In the genomic region with DNA sequence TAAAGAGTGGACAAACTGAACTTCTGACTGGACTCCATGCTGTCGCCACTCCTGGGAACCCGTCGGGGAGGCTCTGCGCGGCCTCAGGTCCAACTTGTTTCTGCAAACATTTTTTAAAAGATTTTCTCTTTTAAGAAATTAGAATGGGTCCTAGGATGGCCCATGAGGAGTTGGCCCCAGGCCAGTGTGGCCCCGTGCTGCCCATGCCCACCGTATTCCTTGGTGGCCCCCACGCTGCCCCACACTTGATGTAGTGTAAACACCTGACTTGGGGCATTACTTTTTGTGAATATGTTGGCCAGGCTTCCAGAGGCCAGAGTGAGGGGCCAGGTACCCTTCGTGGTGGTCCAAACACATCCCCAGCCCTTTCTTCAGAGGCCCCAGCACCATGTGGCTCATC, we compare ENCODE assay signal across 1 cellular context.
TF ChIP-seq lines count a peak whose summit lies in the region.

No MANE protein-coding gene starts in this region.

TF ChIP-seq in H1, 55 proteins besides CTCF, POLR2A, EP300 and RAD21:
- no peak for TF ChIP-seq POLR2AphosphoS5 (IDR thresholded peaks at IDR 0.05; ENCODE audit: low read depth, low read length)
- no peak for TF ChIP-seq TAF1 (IDR thresholded peaks at IDR 0.05; ENCODE audit: low read depth, low read length)
- no peak for TF ChIP-seq CEBPB (IDR thresholded peaks at IDR 0.05; ENCODE audit: low read depth, low read length)
- TF ChIP-seq SUZ12 (IDR thresholded peaks at IDR 0.05; ENCODE audit: low read length), result no peak
- no peak for TF ChIP-seq CHD1 (IDR thresholded peaks at IDR 0.05; ENCODE audit: low read depth, low read length)
- TF ChIP-seq ZNF274 (IDR thresholded peaks at IDR 0.05; ENCODE audit: borderline replicate concordance, extremely low read depth, low read length), result no peak
- no peak for TF ChIP-seq RFX5 (IDR thresholded peaks at IDR 0.05; ENCODE audit: borderline replicate concordance, low read depth, low read length)
- TF ChIP-seq, protein P1, sequence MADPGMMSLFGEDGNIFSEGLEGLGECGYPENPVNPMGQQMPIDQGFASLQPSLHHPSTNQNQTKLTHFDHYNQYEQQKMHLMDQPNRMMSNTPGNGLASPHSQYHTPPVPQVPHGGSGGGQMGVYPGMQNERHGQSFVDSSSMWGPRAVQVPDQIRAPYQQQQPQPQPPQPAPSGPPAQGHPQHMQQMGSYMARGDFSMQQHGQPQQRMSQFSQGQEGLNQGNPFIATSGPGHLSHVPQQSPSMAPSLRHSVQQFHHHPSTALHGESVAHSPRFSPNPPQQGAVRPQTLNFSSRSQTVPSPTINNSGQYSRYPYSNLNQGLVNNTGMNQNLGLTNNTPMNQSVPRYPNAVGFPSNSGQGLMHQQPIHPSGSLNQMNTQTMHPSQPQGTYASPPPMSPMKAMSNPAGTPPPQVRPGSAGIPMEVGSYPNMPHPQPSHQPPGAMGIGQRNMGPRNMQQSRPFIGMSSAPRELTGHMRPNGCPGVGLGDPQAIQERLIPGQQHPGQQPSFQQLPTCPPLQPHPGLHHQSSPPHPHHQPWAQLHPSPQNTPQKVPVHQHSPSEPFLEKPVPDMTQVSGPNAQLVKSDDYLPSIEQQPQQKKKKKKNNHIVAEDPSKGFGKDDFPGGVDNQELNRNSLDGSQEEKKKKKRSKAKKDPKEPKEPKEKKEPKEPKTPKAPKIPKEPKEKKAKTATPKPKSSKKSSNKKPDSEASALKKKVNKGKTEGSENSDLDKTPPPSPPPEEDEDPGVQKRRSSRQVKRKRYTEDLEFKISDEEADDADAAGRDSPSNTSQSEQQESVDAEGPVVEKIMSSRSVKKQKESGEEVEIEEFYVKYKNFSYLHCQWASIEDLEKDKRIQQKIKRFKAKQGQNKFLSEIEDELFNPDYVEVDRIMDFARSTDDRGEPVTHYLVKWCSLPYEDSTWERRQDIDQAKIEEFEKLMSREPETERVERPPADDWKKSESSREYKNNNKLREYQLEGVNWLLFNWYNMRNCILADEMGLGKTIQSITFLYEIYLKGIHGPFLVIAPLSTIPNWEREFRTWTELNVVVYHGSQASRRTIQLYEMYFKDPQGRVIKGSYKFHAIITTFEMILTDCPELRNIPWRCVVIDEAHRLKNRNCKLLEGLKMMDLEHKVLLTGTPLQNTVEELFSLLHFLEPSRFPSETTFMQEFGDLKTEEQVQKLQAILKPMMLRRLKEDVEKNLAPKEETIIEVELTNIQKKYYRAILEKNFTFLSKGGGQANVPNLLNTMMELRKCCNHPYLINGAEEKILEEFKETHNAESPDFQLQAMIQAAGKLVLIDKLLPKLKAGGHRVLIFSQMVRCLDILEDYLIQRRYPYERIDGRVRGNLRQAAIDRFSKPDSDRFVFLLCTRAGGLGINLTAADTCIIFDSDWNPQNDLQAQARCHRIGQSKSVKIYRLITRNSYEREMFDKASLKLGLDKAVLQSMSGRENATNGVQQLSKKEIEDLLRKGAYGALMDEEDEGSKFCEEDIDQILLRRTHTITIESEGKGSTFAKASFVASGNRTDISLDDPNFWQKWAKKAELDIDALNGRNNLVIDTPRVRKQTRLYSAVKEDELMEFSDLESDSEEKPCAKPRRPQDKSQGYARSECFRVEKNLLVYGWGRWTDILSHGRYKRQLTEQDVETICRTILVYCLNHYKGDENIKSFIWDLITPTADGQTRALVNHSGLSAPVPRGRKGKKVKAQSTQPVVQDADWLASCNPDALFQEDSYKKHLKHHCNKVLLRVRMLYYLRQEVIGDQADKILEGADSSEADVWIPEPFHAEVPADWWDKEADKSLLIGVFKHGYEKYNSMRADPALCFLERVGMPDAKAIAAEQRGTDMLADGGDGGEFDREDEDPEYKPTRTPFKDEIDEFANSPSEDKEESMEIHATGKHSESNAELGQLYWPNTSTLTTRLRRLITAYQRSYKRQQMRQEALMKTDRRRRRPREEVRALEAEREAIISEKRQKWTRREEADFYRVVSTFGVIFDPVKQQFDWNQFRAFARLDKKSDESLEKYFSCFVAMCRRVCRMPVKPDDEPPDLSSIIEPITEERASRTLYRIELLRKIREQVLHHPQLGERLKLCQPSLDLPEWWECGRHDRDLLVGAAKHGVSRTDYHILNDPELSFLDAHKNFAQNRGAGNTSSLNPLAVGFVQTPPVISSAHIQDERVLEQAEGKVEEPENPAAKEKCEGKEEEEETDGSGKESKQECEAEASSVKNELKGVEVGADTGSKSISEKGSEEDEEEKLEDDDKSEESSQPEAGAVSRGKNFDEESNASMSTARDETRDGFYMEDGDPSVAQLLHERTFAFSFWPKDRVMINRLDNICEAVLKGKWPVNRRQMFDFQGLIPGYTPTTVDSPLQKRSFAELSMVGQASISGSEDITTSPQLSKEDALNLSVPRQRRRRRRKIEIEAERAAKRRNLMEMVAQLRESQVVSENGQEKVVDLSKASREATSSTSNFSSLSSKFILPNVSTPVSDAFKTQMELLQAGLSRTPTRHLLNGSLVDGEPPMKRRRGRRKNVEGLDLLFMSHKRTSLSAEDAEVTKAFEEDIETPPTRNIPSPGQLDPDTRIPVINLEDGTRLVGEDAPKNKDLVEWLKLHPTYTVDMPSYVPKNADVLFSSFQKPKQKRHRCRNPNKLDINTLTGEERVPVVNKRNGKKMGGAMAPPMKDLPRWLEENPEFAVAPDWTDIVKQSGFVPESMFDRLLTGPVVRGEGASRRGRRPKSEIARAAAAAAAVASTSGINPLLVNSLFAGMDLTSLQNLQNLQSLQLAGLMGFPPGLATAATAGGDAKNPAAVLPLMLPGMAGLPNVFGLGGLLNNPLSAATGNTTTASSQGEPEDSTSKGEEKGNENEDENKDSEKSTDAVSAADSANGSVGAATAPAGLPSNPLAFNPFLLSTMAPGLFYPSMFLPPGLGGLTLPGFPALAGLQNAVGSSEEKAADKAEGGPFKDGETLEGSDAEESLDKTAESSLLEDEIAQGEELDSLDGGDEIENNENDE (IDR thresholded peaks at IDR 0.05; ENCODE audit: insufficient replicate concordance, low read length), result no peak
- TF ChIP-seq SIX5 (IDR thresholded peaks at IDR 0.05; ENCODE audit: low read depth, low read length), result no peak
- TF ChIP-seq CBX5 (IDR thresholded peaks at IDR 0.05; ENCODE audit: low read depth, low read length), result no peak
- TF ChIP-seq CHD2 (IDR thresholded peaks at IDR 0.05; ENCODE audit: low read length), result no peak
- no peak for TF ChIP-seq ATF2 (IDR thresholded peaks at IDR 0.05; ENCODE audit: low read length)
- no peak for TF ChIP-seq BACH1 (IDR thresholded peaks at IDR 0.05; ENCODE audit: low read length)
- TF ChIP-seq RNF2 (IDR thresholded peaks at IDR 0.05; ENCODE audit: borderline replicate concordance, low read depth, low read length, missing control alignments, poor library complexity, severe bottlenecking), result no peak
